1 cellular context compared by ENCODE assay signal in genomic region chr2:215418064-215418963, GRCh38.
TF ChIP-seq lines count a peak whose summit lies in the region.

No MANE protein-coding gene starts in this region.

TF ChIP-seq in HepG2, 621 proteins besides CTCF, POLR2A, EP300 and RAD21 (continued from another document and continues in another):
- TF ChIP-seq, protein P1, sequence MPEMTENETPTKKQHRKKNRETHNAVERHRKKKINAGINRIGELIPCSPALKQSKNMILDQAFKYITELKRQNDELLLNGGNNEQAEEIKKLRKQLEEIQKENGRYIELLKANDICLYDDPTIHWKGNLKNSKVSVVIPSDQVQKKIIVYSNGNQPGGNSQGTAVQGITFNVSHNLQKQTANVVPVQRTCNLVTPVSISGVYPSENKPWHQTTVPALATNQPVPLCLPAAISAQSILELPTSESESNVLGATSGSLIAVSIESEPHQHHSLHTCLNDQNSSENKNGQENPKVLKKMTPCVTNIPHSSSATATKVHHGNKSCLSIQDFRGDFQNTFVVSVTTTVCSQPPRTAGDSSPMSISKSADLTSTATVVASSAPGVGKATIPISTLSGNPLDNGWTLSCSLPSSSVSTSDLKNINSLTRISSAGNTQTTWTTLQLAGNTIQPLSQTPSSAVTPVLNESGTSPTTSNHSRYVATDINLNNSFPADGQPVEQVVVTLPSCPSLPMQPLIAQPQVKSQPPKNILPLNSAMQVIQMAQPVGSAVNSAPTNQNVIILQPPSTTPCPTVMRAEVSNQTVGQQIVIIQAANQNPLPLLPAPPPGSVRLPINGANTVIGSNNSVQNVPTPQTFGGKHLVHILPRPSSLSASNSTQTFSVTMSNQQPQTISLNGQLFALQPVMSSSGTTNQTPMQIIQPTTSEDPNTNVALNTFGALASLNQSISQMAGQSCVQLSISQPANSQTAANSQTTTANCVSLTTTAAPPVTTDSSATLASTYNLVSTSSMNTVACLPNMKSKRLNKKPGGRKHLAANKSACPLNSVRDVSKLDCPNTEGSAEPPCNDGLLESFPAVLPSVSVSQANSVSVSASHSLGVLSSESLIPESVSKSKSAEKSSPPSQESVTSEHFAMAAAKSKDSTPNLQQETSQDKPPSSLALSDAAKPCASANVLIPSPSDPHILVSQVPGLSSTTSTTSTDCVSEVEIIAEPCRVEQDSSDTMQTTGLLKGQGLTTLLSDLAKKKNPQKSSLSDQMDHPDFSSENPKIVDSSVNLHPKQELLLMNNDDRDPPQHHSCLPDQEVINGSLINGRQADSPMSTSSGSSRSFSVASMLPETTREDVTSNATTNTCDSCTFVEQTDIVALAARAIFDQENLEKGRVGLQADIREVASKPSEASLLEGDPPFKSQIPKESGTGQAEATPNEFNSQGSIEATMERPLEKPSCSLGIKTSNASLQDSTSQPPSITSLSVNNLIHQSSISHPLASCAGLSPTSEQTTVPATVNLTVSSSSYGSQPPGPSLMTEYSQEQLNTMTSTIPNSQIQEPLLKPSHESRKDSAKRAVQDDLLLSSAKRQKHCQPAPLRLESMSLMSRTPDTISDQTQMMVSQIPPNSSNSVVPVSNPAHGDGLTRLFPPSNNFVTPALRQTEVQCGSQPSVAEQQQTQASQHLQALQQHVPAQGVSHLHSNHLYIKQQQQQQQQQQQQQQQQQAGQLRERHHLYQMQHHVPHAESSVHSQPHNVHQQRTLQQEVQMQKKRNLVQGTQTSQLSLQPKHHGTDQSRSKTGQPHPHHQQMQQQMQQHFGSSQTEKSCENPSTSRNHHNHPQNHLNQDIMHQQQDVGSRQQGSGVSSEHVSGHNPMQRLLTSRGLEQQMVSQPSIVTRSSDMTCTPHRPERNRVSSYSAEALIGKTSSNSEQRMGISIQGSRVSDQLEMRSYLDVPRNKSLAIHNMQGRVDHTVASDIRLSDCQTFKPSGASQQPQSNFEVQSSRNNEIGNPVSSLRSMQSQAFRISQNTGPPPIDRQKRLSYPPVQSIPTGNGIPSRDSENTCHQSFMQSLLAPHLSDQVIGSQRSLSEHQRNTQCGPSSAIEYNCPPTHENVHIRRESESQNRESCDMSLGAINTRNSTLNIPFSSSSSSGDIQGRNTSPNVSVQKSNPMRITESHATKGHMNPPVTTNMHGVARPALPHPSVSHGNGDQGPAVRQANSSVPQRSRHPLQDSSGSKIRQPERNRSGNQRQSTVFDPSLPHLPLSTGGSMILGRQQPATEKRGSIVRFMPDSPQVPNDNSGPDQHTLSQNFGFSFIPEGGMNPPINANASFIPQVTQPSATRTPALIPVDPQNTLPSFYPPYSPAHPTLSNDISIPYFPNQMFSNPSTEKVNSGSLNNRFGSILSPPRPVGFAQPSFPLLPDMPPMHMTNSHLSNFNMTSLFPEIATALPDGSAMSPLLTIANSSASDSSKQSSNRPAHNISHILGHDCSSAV (CRISPR knock-in tag; IDR thresholded peaks at IDR 0.05; ENCODE audit: borderline replicate concordance) = no peak
- TF ChIP-seq ZNF34 (CRISPR knock-in tag; IDR thresholded peaks at IDR 0.05; ENCODE audit: borderline replicate concordance) (peak; percentile 5; the same call in 1 of the 2 replicates), MIER2 (CRISPR knock-in tag; IDR thresholded peaks at IDR 0.05) (no peak), HDAC1 (CRISPR knock-in tag; IDR thresholded peaks at IDR 0.05) (peak; percentile 56; the same call in 1 of the 2 replicates), PHF5A (CRISPR knock-in tag; IDR thresholded peaks at IDR 0.05; ENCODE audit: low read depth, unreplicated experiment) (peak; percentile 25), TBX2 (CRISPR knock-in tag; IDR thresholded peaks at IDR 0.05; ENCODE audit: borderline replicate concordance) (peak; percentile 53), TCF7 (IDR thresholded peaks at IDR 0.05; ENCODE audit: low read depth) (peak; percentile 80), ZNF841 (CRISPR knock-in tag; IDR thresholded peaks at IDR 0.05; ENCODE audit: borderline replicate concordance) (0 out of 2 replicates have a peak, but pooled peaks have one; percentile 49), ZNF790 (CRISPR knock-in tag; IDR thresholded peaks at IDR 0.05; ENCODE audit: borderline replicate concordance) (no peak), HDAC2 (CRISPR knock-in tag; IDR thresholded peaks at IDR 0.05) (peak; percentile 83), SMAD3 (CRISPR knock-in tag; IDR thresholded peaks at IDR 0.05) (peak; percentile 53; the same call in 1 of the 2 replicates), HNRNPL (IDR thresholded peaks at IDR 0.05; ENCODE audit: low read depth, low read length) (no peak), ZNF605 (CRISPR knock-in tag; IDR thresholded peaks at IDR 0.05) (no peak), CREB1 (IDR thresholded peaks at IDR 0.05) (no peak), CREB1 (CRISPR knock-in tag; IDR thresholded peaks at IDR 0.05) (peak; percentile 60), NR1H2 (CRISPR knock-in tag; IDR thresholded peaks at IDR 0.05; ENCODE audit: borderline replicate concordance, low read depth) (no peak), YEATS2 (CRISPR knock-in tag; IDR thresholded peaks at IDR 0.05; ENCODE audit: borderline replicate concordance) (0 out of 2 replicates have a peak, but pooled peaks have one; percentile 1), KLF16 (CRISPR knock-in tag; IDR thresholded peaks at IDR 0.05) (peak in 1 of 2 experiments; percentile 31; a peak in 1 of 4 replicates), ASH2L (IDR thresholded peaks at IDR 0.05; ENCODE audit: insufficient read length, low read depth, low read length) (peak; percentile 39), ZSCAN25 (CRISPR knock-in tag; IDR thresholded peaks at IDR 0.05) (0 out of 2 replicates have a peak, but pooled peaks have one; percentile 52), POLR2G (IDR thresholded peaks at IDR 0.05; ENCODE audit: low read depth, low read length) (peak; percentile 68), KDM6A (CRISPR knock-in tag; IDR thresholded peaks at IDR 0.05; ENCODE audit: low read depth) (peak; percentile 58; the same call in 1 of the 2 replicates), ZSCAN30 (CRISPR knock-in tag; IDR thresholded peaks at IDR 0.05) (no peak), RCOR2 (CRISPR knock-in tag; IDR thresholded peaks at IDR 0.05) (peak; percentile 80), ZNF687 (CRISPR knock-in tag; IDR thresholded peaks at IDR 0.05) (no peak), ZFX (CRISPR knock-in tag; IDR thresholded peaks at IDR 0.05; ENCODE audit: low read depth) (no peak), HNF4G (IDR thresholded peaks at IDR 0.05; ENCODE audit: borderline replicate concordance, low read depth, low read length) (peak; percentile 43; the same call in 1 of the 2 replicates), HNF4G (CRISPR knock-in tag; IDR thresholded peaks at IDR 0.05; ENCODE audit: borderline replicate concordance, low read depth) (no peak), SOX5 (CRISPR knock-in tag; IDR thresholded peaks at IDR 0.05; ENCODE audit: borderline replicate concordance) (peak; percentile 62), ZNF580 (CRISPR knock-in tag; IDR thresholded peaks at IDR 0.05; ENCODE audit: borderline replicate concordance, low read depth) (no peak; the same call in 1 of the 2 replicates), PLRG1 (conservative IDR thresholded peaks at IDR 0.05) (no peak), NR2F6 (IDR thresholded peaks at IDR 0.05) (peak; percentile 59), NR2F6 (CRISPR knock-in tag; IDR thresholded peaks at IDR 0.05) (peak; percentile 67; the same call in 1 of the 2 replicates), HHEX (CRISPR knock-in tag; IDR thresholded peaks at IDR 0.05) (0 out of 2 replicates have a peak, but pooled peaks have one; percentile 36), KAT7 (CRISPR knock-in tag; IDR thresholded peaks at IDR 0.05; ENCODE audit: borderline replicate concordance) (0 out of 2 replicates have a peak, but pooled peaks have one; percentile 20), SP5 (CRISPR knock-in tag; IDR thresholded peaks at IDR 0.05; ENCODE audit: borderline replicate concordance, low read depth) (0 out of 2 replicates have a peak, but pooled peaks have one; percentile 27), NFKBIZ (CRISPR knock-in tag; IDR thresholded peaks at IDR 0.05) (0 out of 2 replicates have a peak, but pooled peaks have one; percentile 31), ZNF558 (CRISPR knock-in tag; IDR thresholded peaks at IDR 0.05; ENCODE audit: borderline replicate concordance) (no peak), ZNF136 (CRISPR knock-in tag; IDR thresholded peaks at IDR 0.05; ENCODE audit: low read depth) (0 out of 2 replicates have a peak, but pooled peaks have one; percentile 51), ZNF644 (CRISPR knock-in tag; IDR thresholded peaks at IDR 0.05; ENCODE audit: low read depth) (peak; percentile 80; the same call in 1 of the 2 replicates)
- TF ChIP-seq, protein P2, sequence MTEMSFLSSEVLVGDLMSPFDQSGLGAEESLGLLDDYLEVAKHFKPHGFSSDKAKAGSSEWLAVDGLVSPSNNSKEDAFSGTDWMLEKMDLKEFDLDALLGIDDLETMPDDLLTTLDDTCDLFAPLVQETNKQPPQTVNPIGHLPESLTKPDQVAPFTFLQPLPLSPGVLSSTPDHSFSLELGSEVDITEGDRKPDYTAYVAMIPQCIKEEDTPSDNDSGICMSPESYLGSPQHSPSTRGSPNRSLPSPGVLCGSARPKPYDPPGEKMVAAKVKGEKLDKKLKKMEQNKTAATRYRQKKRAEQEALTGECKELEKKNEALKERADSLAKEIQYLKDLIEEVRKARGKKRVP (CRISPR knock-in tag; IDR thresholded peaks at IDR 0.05) = peak in 1 of 2 experiments; percentile 73; a peak in 2 of 4 replicates
- TF ChIP-seq, protein P3, sequence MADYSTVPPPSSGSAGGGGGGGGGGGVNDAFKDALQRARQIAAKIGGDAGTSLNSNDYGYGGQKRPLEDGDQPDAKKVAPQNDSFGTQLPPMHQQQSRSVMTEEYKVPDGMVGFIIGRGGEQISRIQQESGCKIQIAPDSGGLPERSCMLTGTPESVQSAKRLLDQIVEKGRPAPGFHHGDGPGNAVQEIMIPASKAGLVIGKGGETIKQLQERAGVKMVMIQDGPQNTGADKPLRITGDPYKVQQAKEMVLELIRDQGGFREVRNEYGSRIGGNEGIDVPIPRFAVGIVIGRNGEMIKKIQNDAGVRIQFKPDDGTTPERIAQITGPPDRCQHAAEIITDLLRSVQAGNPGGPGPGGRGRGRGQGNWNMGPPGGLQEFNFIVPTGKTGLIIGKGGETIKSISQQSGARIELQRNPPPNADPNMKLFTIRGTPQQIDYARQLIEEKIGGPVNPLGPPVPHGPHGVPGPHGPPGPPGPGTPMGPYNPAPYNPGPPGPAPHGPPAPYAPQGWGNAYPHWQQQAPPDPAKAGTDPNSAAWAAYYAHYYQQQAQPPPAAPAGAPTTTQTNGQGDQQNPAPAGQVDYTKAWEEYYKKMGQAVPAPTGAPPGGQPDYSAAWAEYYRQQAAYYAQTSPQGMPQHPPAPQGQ (CRISPR knock-in tag; IDR thresholded peaks at IDR 0.05; ENCODE audit: borderline replicate concordance) = peak; percentile 94; the same call in 1 of the 2 replicates
- TF ChIP-seq, protein P4, sequence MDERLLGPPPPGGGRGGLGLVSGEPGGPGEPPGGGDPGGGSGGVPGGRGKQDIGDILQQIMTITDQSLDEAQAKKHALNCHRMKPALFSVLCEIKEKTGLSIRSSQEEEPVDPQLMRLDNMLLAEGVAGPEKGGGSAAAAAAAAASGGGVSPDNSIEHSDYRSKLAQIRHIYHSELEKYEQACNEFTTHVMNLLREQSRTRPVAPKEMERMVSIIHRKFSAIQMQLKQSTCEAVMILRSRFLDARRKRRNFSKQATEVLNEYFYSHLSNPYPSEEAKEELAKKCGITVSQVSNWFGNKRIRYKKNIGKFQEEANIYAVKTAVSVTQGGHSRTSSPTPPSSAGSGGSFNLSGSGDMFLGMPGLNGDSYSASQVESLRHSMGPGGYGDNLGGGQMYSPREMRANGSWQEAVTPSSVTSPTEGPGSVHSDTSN (CRISPR knock-in tag; IDR thresholded peaks at IDR 0.05) = no peak
- TF ChIP-seq, protein P5, sequence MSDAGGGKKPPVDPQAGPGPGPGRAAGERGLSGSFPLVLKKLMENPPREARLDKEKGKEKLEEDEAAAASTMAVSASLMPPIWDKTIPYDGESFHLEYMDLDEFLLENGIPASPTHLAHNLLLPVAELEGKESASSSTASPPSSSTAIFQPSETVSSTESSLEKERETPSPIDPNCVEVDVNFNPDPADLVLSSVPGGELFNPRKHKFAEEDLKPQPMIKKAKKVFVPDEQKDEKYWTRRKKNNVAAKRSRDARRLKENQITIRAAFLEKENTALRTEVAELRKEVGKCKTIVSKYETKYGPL (CRISPR knock-in tag; IDR thresholded peaks at IDR 0.05) = 0 out of 2 replicates have a peak, but pooled peaks have one; percentile 0
- TF ChIP-seq, protein P6, sequence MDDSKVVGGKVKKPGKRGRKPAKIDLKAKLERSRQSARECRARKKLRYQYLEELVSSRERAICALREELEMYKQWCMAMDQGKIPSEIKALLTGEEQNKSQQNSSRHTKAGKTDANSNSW (CRISPR knock-in tag; IDR thresholded peaks at IDR 0.05; ENCODE audit: borderline replicate concordance) = no peak
- TF ChIP-seq, protein P7, sequence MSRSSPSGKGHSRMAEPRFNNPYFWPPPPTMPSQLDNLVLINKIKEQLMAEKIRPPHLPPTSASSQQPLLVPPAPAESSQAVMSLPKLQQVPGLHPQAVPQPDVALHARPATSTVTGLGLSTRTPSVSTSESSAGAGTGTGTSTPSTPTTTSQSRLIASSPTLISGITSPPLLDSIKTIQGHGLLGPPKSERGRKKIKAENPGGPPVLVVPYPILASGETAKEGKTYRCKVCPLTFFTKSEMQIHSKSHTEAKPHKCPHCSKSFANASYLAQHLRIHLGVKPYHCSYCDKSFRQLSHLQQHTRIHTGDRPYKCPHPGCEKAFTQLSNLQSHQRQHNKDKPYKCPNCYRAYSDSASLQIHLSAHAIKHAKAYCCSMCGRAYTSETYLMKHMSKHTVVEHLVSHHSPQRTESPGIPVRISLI (CRISPR knock-in tag; IDR thresholded peaks at IDR 0.05; ENCODE audit: borderline replicate concordance) = 0 out of 2 replicates have a peak, but pooled peaks have one; percentile 19
